Comparison of ENCODE assay signal across 8 cellular contexts in the genomic region with DNA sequence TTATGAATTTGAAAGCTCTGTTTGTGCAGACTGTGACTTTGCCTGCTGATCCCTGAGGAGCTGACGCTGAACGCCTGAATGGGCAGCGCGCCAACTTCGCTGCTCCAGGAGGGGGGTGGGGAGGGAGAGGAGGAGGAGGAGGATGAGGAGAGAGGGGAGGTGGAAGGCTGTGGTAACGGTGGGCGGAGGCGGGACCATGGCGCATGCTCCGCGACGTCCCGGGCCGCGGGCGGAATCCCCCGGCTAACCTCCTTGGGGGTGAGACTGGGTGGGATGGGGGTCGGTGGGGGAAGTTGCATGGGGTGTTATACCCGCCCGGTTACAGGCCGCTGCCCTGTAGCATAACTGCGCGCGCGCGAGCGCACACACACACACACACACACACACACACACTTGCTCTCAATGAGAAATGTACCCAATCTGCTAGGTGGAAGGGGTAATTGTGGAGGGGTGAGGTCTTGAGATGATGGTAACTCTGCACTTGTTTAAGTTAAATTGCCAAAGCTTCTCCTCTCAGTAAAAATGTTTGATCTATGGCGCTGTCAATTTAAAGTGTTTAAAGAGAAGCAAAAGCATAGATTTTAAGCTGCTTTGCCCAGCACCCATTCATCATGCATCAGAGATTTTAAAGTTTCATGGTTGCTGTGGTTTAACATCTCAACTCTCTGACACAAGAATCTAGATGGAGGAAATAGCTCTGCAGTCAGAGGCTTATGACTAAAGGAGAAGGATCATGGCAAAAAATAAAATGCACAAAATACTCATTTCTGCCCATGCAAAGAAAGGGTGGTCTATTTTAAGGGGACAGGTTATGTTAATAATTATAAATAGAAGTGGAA.
DNase-seq lines count a peak whose midpoint lies in the region; ATAC-seq and TF ChIP-seq lines count a peak whose summit lies in the region.

No MANE protein-coding gene starts in this region.

- DNase-seq in AG09309 (ENCODE audit: low read depth), result no peak
- DNase-seq in left colon, result peak in 1 of 2 donors; percentile 45
- DNase-seq in stimulated activated CD4-positive, alpha-beta T cell treated with anti-CD3 and anti-CD28 coated beads, Interleukin-4, amount 100 ng/mL, for 4 hours, result peak; percentile 6 to 12
- DNase-seq in amniotic stem cell (lab: John Stamatoyannopoulos, UW), result no peak

- intact Hi-C loops in left colon (cut with DNase I, micrococcal nuclease), result no loop called here

- peak overlapping the region; percentile 65 for H3K4me3 ChIP-seq in AG09309 (ENCODE audit: control insufficient read depth, low read depth, low read length)

- TF ChIP-seq CTCF in AG09309 (IDR thresholded peaks at IDR 0.05; ENCODE audit: control insufficient read depth, insufficient read depth, low read depth, low read length, missing control alignments), result no peak

- H3K27ac ChIP-seq in cingulate gyrus (ENCODE audit: low read depth, low read length), result peak overlapping the region; percentile 74

- ATAC-seq in GM18861 (IDR thresholded peaks at IDR 0.05; ENCODE audit: unreplicated experiment) (peak; percentile 69), HG03280 (IDR thresholded peaks at IDR 0.05; ENCODE audit: unreplicated experiment) (peak; percentile 50), SK-N-SH treated with all-trans-retinoic acid at 6 μM for 48 hours (peak; percentile 73), left colon (peak; percentile 51)

TF ChIP-seq in SK-N-SH treated with all-trans-retinoic acid at 6 μM for 48 hours, 23 proteins besides CTCF, POLR2A, EP300 and RAD21:
- no peak for TF ChIP-seq ZNF70 (CRISPR knock-in tag; IDR thresholded peaks at IDR 0.05)
- no peak for TF ChIP-seq OSR1 (CRISPR knock-in tag; IDR thresholded peaks at IDR 0.05)
- no peak for TF ChIP-seq TOX (CRISPR knock-in tag; IDR thresholded peaks at IDR 0.05; ENCODE audit: borderline replicate concordance)
- no peak for TF ChIP-seq SNAI2 (CRISPR knock-in tag; IDR thresholded peaks at IDR 0.05)
- TF ChIP-seq, protein P1, sequence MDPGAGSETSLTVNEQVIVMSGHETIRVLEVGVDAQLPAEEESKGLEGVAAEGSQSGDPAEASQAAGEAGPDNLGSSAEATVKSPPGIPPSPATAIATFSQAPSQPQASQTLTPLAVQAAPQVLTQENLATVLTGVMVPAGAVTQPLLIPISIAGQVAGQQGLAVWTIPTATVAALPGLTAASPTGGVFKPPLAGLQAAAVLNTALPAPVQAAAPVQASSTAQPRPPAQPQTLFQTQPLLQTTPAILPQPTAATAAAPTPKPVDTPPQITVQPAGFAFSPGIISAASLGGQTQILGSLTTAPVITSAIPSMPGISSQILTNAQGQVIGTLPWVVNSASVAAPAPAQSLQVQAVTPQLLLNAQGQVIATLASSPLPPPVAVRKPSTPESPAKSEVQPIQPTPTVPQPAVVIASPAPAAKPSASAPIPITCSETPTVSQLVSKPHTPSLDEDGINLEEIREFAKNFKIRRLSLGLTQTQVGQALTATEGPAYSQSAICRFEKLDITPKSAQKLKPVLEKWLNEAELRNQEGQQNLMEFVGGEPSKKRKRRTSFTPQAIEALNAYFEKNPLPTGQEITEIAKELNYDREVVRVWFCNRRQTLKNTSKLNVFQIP (CRISPR knock-in tag; IDR thresholded peaks at IDR 0.05; ENCODE audit: borderline replicate concordance, low read depth), result no peak
- no peak for TF ChIP-seq ZNF8 (CRISPR knock-in tag; IDR thresholded peaks at IDR 0.05)
- TF ChIP-seq ISL1 (CRISPR knock-in tag; IDR thresholded peaks at IDR 0.05), result no peak

Comparison
In these comparisons a context has a peak if more than half of its experiments do, and no peak if none do; other contexts are left out.
1. DNase-seq: peak in stimulated activated CD4-positive, alpha-beta T cell treated with anti-CD3 and anti-CD28 coated beads, Interleukin-4, amount 100 ng/mL, for 4 hours (2 of 2); none in AG09309 (single experiment) and amniotic stem cell (single experiment).
2. Peak in every context shown above with its lines, with median percentiles within 50 percentile points of each other: ATAC-seq.